ENCODE assay signal across 8 cellular contexts in genomic region chr9:111036946-111037743, GRCh38. TPM values are rescaled to one million over a fixed set of nuclear protein-coding genes. Genes with fewer than 3 reads are reported as not detected.
DNase-seq lines count a peak whose midpoint lies in the region; ATAC-seq and TF ChIP-seq lines count a peak whose summit lies in the region.

No MANE protein-coding gene starts in this region.

- TF ChIP-seq POLR2A in erythroblast (IDR thresholded peaks at IDR 0.05; ENCODE audit: low read length), result no peak

- H3K27ac ChIP-seq in iPS-18a (ENCODE audit: low read length), result no peak overlapping the region
- no peak overlapping the region for H3K27ac ChIP-seq in CD8-positive, alpha-beta memory T cell (ENCODE audit: low read depth, low read length)

- H3K4me3 ChIP-seq in iPS-18a (ENCODE audit: low read length), result peak overlapping the region; percentile 69
- peak overlapping the region; percentile 76 for H3K4me3 ChIP-seq in skeletal muscle satellite cell (ENCODE audit: low read length)
- no peak overlapping the region for H3K4me3 ChIP-seq in CD8-positive, alpha-beta memory T cell (ENCODE audit: low read length)

- H3K4me3 Mint-ChIP-seq in activated naive CD8-positive, alpha-beta T cell treated with anti-CD3 and anti-CD28 coated beads, Interleukin-2, amount 50 U/mL, for 24 hours, result peak overlapping the region; percentile 32
- H3K4me3 Mint-ChIP-seq in CD8-positive, alpha-beta memory T cell, result peak overlapping the region in 1 of 7 donors; percentile 12

- H3K4me1 ChIP-seq in iPS-18a (ENCODE audit: control insufficient read depth, low read depth, low read length), result peaks cover 9% of the 10 kb centered on the region
- H3K4me1 ChIP-seq in skeletal muscle satellite cell (ENCODE audit: control insufficient read depth, insufficient read depth, low read length), result peaks cover 31% of the 10 kb centered on the region
- H3K4me1 ChIP-seq in CD8-positive, alpha-beta memory T cell (ENCODE audit: insufficient read depth, low read length), result no peaks in the 10 kb centered on the region

- H3K36me3 Mint-ChIP-seq in activated naive CD8-positive, alpha-beta T cell treated with anti-CD3 and anti-CD28 coated beads, Interleukin-2, amount 50 U/mL, for 24 hours (ENCODE audit: low read depth), result no peaks in the 10 kb centered on the region
- peaks cover 0 to 4% (median 0%) of the 10 kb centered on the region in 3 donors for H3K36me3 Mint-ChIP-seq in CD8-positive, alpha-beta memory T cell

- H3K27ac Mint-ChIP-seq in activated naive CD8-positive, alpha-beta T cell treated with anti-CD3 and anti-CD28 coated beads, Interleukin-2, amount 50 U/mL, for 24 hours, result no peak overlapping the region
- H3K27ac Mint-ChIP-seq in CD8-positive, alpha-beta memory T cell, result peak overlapping the region in 2 of 8 donors; percentile 20 to 30

- ATAC-seq in HG02798 (IDR thresholded peaks at IDR 0.05; ENCODE audit: poor library complexity, unreplicated experiment), result peak; percentile 7
- no peak for ATAC-seq in activated naive CD8-positive, alpha-beta T cell treated with anti-CD3 and anti-CD28 coated beads, Interleukin-2, amount 50 U/mL, for 24 hours

- no peaks in the 10 kb centered on the region for H3K9me3 Mint-ChIP-seq in activated naive CD8-positive, alpha-beta T cell treated with anti-CD3 and anti-CD28 coated beads, Interleukin-2, amount 50 U/mL, for 24 hours
- peaks cover 0 to 8% (median 2%) of the 10 kb centered on the region in 5 donors for H3K9me3 Mint-ChIP-seq in CD8-positive, alpha-beta memory T cell

- H3K27me3 Mint-ChIP-seq in activated naive CD8-positive, alpha-beta T cell treated with anti-CD3 and anti-CD28 coated beads, Interleukin-2, amount 50 U/mL, for 24 hours, result peaks cover 41% of the 10 kb centered on the region
- peaks cover 22 to 42% of the 10 kb centered on the region in 2 donors for H3K27me3 Mint-ChIP-seq in CD8-positive, alpha-beta memory T cell

- CTCF ChIA-PET in CD8-positive, alpha-beta memory T cell (lab: Charles Lee), result no interaction called here

- H3K4me2 ChIP-seq in skeletal muscle satellite cell (ENCODE audit: low read length), result peak overlapping the region; percentile 85

- no peaks in the 10 kb centered on the region for H3K36me3 ChIP-seq in iPS-18a (ENCODE audit: control insufficient read depth, low read depth, low read length)
- peaks cover 7% of the 10 kb centered on the region for H3K36me3 ChIP-seq in skeletal muscle satellite cell (ENCODE audit: insufficient read depth, low read length)
- no peaks in the 10 kb centered on the region for H3K36me3 ChIP-seq in CD8-positive, alpha-beta memory T cell (ENCODE audit: insufficient read depth, low read length)

- POLR2A ChIA-PET in CD8-positive, alpha-beta memory T cell (lab: Charles Lee), result no interaction called here

- peak overlapping the region; percentile 23 for H3K9ac ChIP-seq in iPS-18a (ENCODE audit: low read length)
- H3K9ac ChIP-seq in skeletal muscle satellite cell (ENCODE audit: low read depth, low read length), result peak overlapping the region; percentile 90

- DNase-seq in activated naive CD8-positive, alpha-beta T cell treated with anti-CD3 and anti-CD28 coated beads, Interleukin-2, amount 50 U/mL, for 24 hours, result no peak
- DNase-seq in NCI-H2029 treated with DMSO at 0.1 percent for 48 hours (lab: John Stamatoyannopoulos, UW) (no peak), erythroblast (lab: John Stamatoyannopoulos, UW) (no peak), NCI-H774 (lab: John Stamatoyannopoulos, UW) (no peak)
- no peak for DNase-seq in CD8-positive, alpha-beta memory T cell

- H3K27me3 ChIP-seq in iPS-18a (ENCODE audit: control insufficient read depth, insufficient read depth, low read length) (peaks cover 37% of the 10 kb centered on the region), skeletal muscle satellite cell (ENCODE audit: control insufficient read depth, insufficient read depth, low read length) (no peaks in the 10 kb centered on the region)
- no peaks in the 10 kb centered on the region for H3K27me3 ChIP-seq in CD8-positive, alpha-beta memory T cell (ENCODE audit: insufficient read depth, low read length, poor library complexity, severe bottlenecking)

- H3K4me1 Mint-ChIP-seq in activated naive CD8-positive, alpha-beta T cell treated with anti-CD3 and anti-CD28 coated beads, Interleukin-2, amount 50 U/mL, for 24 hours, result peaks cover 10% of the 10 kb centered on the region
- peaks cover 6 to 11% (median 6%) of the 10 kb centered on the region in 3 donors for H3K4me1 Mint-ChIP-seq in CD8-positive, alpha-beta memory T cell

- no peaks in the 10 kb centered on the region for H3K9me3 ChIP-seq in iPS-18a (ENCODE audit: control insufficient read depth, low read depth, low read length)
- H3K9me3 ChIP-seq in skeletal muscle satellite cell (replicated peaks; ENCODE audit: low read length), result no peaks in the 10 kb centered on the region
- no peaks in the 10 kb centered on the region for H3K9me3 ChIP-seq in CD8-positive, alpha-beta memory T cell (ENCODE audit: low read length)

RNA-seq across cellular contexts. Expression of gene LPAR1, which starts 1.1 kb away (rescaled TPM):
- total RNA-seq in skeletal muscle satellite cell (2012; rRNA removed), result 91.3 and 120 TPM in 2 replicates
- total RNA-seq in CD8-positive, alpha-beta memory T cell, result not detected
- polyA plus RNA-seq in CD8-positive, alpha-beta memory T cell, result not detected
